Comparison of ENCODE assay signal across 16 cellular contexts in genomic region chr12:97960225-97960624, GRCh38.
"Had no signal": no experiment of that assay in that cellular context is flagged by ENCODE, and none has a peak within 500 bp of the region (broad histone marks: within the 10 kb centered on the region; RNA-seq: fewer than 3 reads in every experiment).

No MANE protein-coding gene starts in this region.

- H3K27ac ChIP-seq: SJSA1 had no signal

- H3K27me3 Mint-ChIP-seq: activated naive CD8-positive, alpha-beta T cell; central memory CD8-positive, alpha-beta T cell; IgD-negative memory B cell had no signal

- DNase-seq: activated CD4-positive, CD25-positive, alpha-beta regulatory T cell treated with anti-CD3 and anti-CD28 coated beads, Interleukin-2, amount 50 U/mL, for 72 hours; activated gamma-delta T cell; activated T-cell treated with anti-CD3 and anti-CD28 coated beads, Interleukin-2, amount 50 U/mL, for 4 hours; NCI-H1092; NCI-H187; NCI-H2081 treated with DMSO at 0.1 percent for 48 hours; NCI-H2171; NCI-H446 treated with DMSO at 0.1 percent for 48 hours; NCI-H524 treated with DMSO at 0.1 percent for 48 hours had no signal

- H3K4me1 Mint-ChIP-seq: brain; central memory CD8-positive, alpha-beta T cell; IgD-negative memory B cell had no signal

- H3K36me3 Mint-ChIP-seq: activated naive CD8-positive, alpha-beta T cell; brain; IgD-negative memory B cell had no signal

- H3K4me3 ChIP-seq: SJSA1 had no signal

- H3K36me3 ChIP-seq: SJSA1 had no signal

- H3K27me3 ChIP-seq: SJSA1 had no signal

- ATAC-seq: activated T-cell treated with anti-CD3 and anti-CD28 coated beads, Interleukin-2, amount 50 U/mL, for 4 hours had no signal

- H3K4me3 Mint-ChIP-seq: activated naive CD4-positive, alpha-beta T cell treated with anti-CD3 and anti-CD28 coated beads for 36 hours; activated naive CD8-positive, alpha-beta T cell; activated T-cell treated with anti-CD3 and anti-CD28 coated beads, Interleukin-2, amount 50 U/mL, for 4 hours; brain; central memory CD8-positive, alpha-beta T cell; IgD-negative memory B cell; T-helper 1 cell treated with Interleukin-12 subunit alpha and Interleukin-12 subunit beta and Interleukin-4 antibody, amounts not matched to agents 30 μg/mL and 1 μg/mL, for 36 hours had no signal

- H3K4me1 ChIP-seq: SJSA1 had no signal

- H3K27ac Mint-ChIP-seq: activated naive CD4-positive, alpha-beta T cell treated with anti-CD3 and anti-CD28 coated beads for 36 hours; activated naive CD8-positive, alpha-beta T cell; brain; IgD-negative memory B cell; T-helper 1 cell treated with Interleukin-12 subunit alpha and Interleukin-12 subunit beta and Interleukin-4 antibody, amounts not matched to agents 30 μg/mL and 1 μg/mL, for 36 hours had no signal
